1 cellular context compared by ENCODE assay signal in the genomic region with DNA sequence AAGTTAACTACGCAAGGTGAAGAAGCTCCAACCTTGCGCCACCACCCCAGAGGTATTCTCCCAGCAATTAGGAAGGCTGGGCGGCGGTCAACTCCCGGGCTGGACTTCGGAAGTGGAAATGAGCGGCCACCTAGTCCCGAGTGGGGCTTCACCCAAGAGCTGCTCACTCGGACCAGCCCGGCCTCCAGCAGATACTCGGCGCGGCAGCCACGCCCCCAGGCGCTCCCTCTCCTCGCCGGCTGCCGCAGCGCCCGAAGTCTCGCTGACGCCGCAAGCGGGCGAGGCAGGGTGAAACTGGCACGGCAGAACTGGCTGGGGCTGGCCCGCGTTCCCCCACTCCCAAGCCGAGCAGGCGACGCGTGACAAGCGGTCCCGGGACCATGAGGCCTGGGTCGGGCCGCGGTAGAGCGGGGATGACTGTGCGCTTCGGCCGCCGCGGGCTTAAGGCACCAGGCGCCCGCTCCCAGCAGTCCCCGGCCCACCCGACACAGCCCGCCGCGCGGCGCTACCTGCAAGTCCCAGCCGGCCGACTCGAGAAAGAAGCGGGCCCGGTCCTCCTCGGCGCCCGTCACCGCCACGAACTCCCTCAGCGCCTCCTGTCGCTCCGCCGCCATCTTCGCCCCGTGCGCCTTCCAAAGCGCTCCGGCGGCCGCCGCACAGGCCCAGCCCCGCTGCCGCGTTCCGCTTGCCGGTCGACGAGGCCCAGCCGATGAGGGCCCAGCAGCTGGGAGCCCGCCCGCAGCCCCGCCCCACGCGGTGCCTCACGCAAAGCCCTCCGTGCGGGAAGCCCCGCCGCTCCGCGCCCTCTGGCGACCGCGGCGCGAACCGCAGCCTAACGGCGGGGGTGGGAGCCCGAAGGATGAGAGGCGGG.
TF ChIP-seq lines count a peak whose summit lies in the region.

NSFL1C (minus strand) TSS at position 639 of the 871 bp plus-strand sequence; CDS start at position 614, 25 bp downstream.

TF ChIP-seq in H1, 55 proteins besides CTCF, POLR2A, EP300 and RAD21:
- TF ChIP-seq SP4 (IDR thresholded peaks at IDR 0.05; ENCODE audit: low read length) (0 out of 2 replicates have a peak, but pooled peaks have one; percentile 72), NANOG (IDR thresholded peaks at IDR 0.05; ENCODE audit: insufficient read depth, low read depth, low read length, poor library complexity, severe bottlenecking) (peak; percentile 38), BACH1 (IDR thresholded peaks at IDR 0.05; ENCODE audit: low read length) (no peak), ASH2L (IDR thresholded peaks at IDR 0.05; ENCODE audit: low read length) (peak; percentile 88), RFX5 (IDR thresholded peaks at IDR 0.05; ENCODE audit: borderline replicate concordance, low read depth, low read length) (no peak), SIX5 (IDR thresholded peaks at IDR 0.05; ENCODE audit: low read depth, low read length) (peak; percentile 11; the same call in 1 of the 2 replicates), ATF3 (IDR thresholded peaks at IDR 0.05; ENCODE audit: insufficient read depth, low read depth, low read length) (no peak), POU5F1 (IDR thresholded peaks at IDR 0.05; ENCODE audit: low read depth, low read length) (no peak), EGR1 (IDR thresholded peaks at IDR 0.05; ENCODE audit: borderline replicate concordance, low read depth, low read length) (peak; percentile 73; the same call in 1 of the 2 replicates), BCL11A (IDR thresholded peaks at IDR 0.05; ENCODE audit: low read depth in 2 of 2, low read length in 2 of 2) (no peak), CEBPB (IDR thresholded peaks at IDR 0.05; ENCODE audit: low read depth, low read length) (peak; percentile 28; the same call in 1 of the 2 replicates), TCF12 (IDR thresholded peaks at IDR 0.05; ENCODE audit: low read depth, low read length) (0 out of 2 replicates have a peak, but pooled peaks have one; percentile 27), TAF1 (IDR thresholded peaks at IDR 0.05; ENCODE audit: low read depth, low read length) (peak; percentile 100), KDM5A (IDR thresholded peaks at IDR 0.05; ENCODE audit: low read length) (peak; percentile 94), SRF (IDR thresholded peaks at IDR 0.05; ENCODE audit: low read depth, low read length) (peak; percentile 55), FOSL1 (IDR thresholded peaks at IDR 0.05; ENCODE audit: insufficient read depth, low read depth, low read length) (no peak), PHF8 (conservative IDR thresholded peaks at IDR 0.05; ENCODE audit: low read depth, low read length) (peak; percentile 90), RNF2 (IDR thresholded peaks at IDR 0.05; ENCODE audit: borderline replicate concordance, low read depth, low read length, missing control alignments, poor library complexity, severe bottlenecking) (no peak), YY1 (IDR thresholded peaks at IDR 0.05; ENCODE audit: low read depth, low read length) (peak; percentile 98), SP1 (IDR thresholded peaks at IDR 0.05; ENCODE audit: low read depth, low read length) (peak; percentile 64; the same call in 1 of the 2 replicates), TBP (IDR thresholded peaks at IDR 0.05; ENCODE audit: low read depth, low read length) (peak; percentile 93), MAX (IDR thresholded peaks at IDR 0.05) (peak; percentile 13; the same call in 1 of the 2 replicates), GABPA (IDR thresholded peaks at IDR 0.05; ENCODE audit: borderline replicate concordance, insufficient read depth, low read length) (peak; percentile 81; the same call in 1 of the 2 replicates), CHD2 (IDR thresholded peaks at IDR 0.05; ENCODE audit: low read length) (peak; percentile 64), KDM4A (IDR thresholded peaks at IDR 0.05; ENCODE audit: low read depth, low read length, severe bottlenecking) (peak; percentile 77), TEAD4 (IDR thresholded peaks at IDR 0.05; ENCODE audit: low read depth, low read length) (no peak), E2F6 (IDR thresholded peaks at IDR 0.05) (no peak), POLR2AphosphoS5 (IDR thresholded peaks at IDR 0.05; ENCODE audit: low read depth, low read length) (peak; percentile 69; the same call in 1 of the 2 replicates), RBBP5 (IDR thresholded peaks at IDR 0.05; ENCODE audit: borderline replicate concordance, low read depth, low read length) (peak; percentile 89; the same call in 1 of the 2 replicates), GTF2F1 (IDR thresholded peaks at IDR 0.05; ENCODE audit: borderline replicate concordance, low read depth, low read length) (peak; percentile 59; the same call in 1 of the 2 replicates), CTBP2 (IDR thresholded peaks at IDR 0.05; ENCODE audit: borderline replicate concordance, insufficient read depth, insufficient read length, low read length) (no peak), CREB1 (IDR thresholded peaks at IDR 0.05) (peak; percentile 73; the same call in 1 of the 2 replicates), SIN3A (conservative IDR thresholded peaks at IDR 0.05 in 1 of 2, IDR thresholded peaks at IDR 0.05 in 1 of 2; ENCODE audit: low read depth in 1 of 2, low read length in 2 of 2) (peak in 1 of 2 experiments; percentile 81; a peak in 1 of 4 replicates), JUND (IDR thresholded peaks at IDR 0.05; ENCODE audit: low read length) (no peak), HDAC2 (IDR thresholded peaks at IDR 0.05; ENCODE audit: borderline replicate concordance in 1 of 2, low read depth in 2 of 2, low read length in 2 of 2) (peak in 1 of 2 experiments; percentile 64; a peak in 1 of 4 replicates), MAFK (IDR thresholded peaks at IDR 0.05; ENCODE audit: low read depth, low read length) (peak; percentile 38; the same call in 1 of the 2 replicates), TAF7 (optimal IDR thresholded peaks at IDR 0.05; ENCODE audit: borderline replicate concordance, low read depth, low read length) (peak; percentile 96)
